ENCODE assay signal across 10 cellular contexts in genomic region chr12:19284658-19285057, GRCh38.
"Had no signal": no experiment of that assay in that cellular context is flagged by ENCODE, and none has a peak within 500 bp of the region (broad histone marks: within the 10 kb centered on the region; RNA-seq: fewer than 3 reads in every experiment).

No MANE protein-coding gene starts in this region.

- H2AFZ ChIP-seq: GM23248 had no signal

- DNase-seq: GM23248, GOT3, H7, H9, HCEC 1CT, HFFc6 had no signal

- H3K27ac ChIP-seq: GM23248 had no signal

- H3K4me3 Mint-ChIP-seq: H9, HFFc6 had no signal

- H3K9me3 ChIP-seq: HAP-1 had no signal

- H3K27ac Mint-ChIP-seq: HFFc6 had no signal

- H3K4me3 ChIP-seq: GM23248, HAP-1 had no signal

- FAIRE-seq: H1, H54 had no signal

- H3K9ac ChIP-seq: GM23248 had no signal

- H3K9me3 Mint-ChIP-seq: H9, HFFc6 had no signal

- ATAC-seq: HCT116 had no signal
